ENCODE assay signal across 8 cellular contexts in the genomic region with DNA sequence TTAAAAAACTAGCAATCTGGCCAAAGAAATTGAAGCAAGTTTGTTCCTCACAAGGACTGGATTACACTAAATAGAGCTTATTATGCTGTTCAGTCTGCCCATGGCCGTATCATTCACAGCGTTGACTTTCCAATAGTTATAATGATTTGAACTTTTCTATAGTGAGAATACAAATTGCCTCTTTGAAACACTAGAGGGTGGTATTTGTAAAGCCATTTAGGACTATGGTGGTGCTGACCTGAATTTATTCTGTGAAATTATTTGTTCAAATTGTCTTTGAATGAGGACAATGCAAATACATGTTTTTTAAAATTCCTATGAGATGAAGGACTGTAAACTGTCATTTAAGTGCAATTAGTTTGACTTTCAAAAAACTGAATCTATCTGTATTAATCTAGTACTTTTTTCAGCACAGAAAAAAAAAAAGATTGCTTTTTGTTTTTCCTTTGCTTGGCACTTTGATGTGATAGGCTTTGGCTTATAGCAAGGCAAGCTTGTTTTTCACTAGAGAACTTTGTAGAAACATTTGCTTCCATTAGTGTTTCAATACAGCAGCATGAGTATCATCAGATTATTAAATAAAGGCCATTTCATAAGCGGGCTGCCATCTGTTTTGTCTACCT.
DNase-seq lines count a peak whose midpoint lies in the region; ATAC-seq, FAIRE-seq and TF ChIP-seq lines count a peak whose summit lies in the region.

No MANE protein-coding gene starts in this region.

- no peaks in the 10 kb centered on the region for H3K27me3 ChIP-seq in small intestine (ENCODE audit: control insufficient read depth in 2 of 2, insufficient read depth in 2 of 2, low read length in 2 of 2)

- H3K36me3 Mint-ChIP-seq in endothelial cell (ENCODE audit: low read depth, unreplicated experiment) = no peaks in the 10 kb centered on the region

- TF ChIP-seq CTCF in GM13976 (IDR thresholded peaks at IDR 0.05; ENCODE audit: borderline replicate concordance, control extremely low read depth, extremely low read depth, insufficient read depth, missing control alignments) (peak; percentile 33), endothelial cell (IDR thresholded peaks at IDR 0.05; ENCODE audit: unreplicated experiment) (peak; percentile 73)

- no peak overlapping the region for H3K4me3 ChIP-seq in small intestine (ENCODE audit: low read depth in 1 of 2, low read length in 2 of 2)

- H3K27ac Mint-ChIP-seq in endothelial cell (ENCODE audit: unreplicated experiment) = no peak overlapping the region

- H3K4me1 ChIP-seq in small intestine (ENCODE audit: control insufficient read depth in 2 of 2, insufficient read depth in 1 of 2, low read depth in 1 of 2, low read length in 1 of 2) = no peaks in the 10 kb centered on the region

- 32 to 42% (median 38%) methylated on average over 3 of the region's 3 CpGs for WGBS in small intestine, 3 donors

- H3K27me3 Mint-ChIP-seq in endothelial cell (ENCODE audit: unreplicated experiment) = no peaks in the 10 kb centered on the region

- no peak overlapping the region for H3K4me3 Mint-ChIP-seq in endothelial cell (ENCODE audit: unreplicated experiment)

- H3K4me1 Mint-ChIP-seq in endothelial cell (ENCODE audit: unreplicated experiment) = no peaks in the 10 kb centered on the region

- FAIRE-seq in small intestine (lab: Jason Lieb, UNC) = no peak

- DNase-seq in GM13976 (ENCODE audit: low spot score) (no peak), NCI-H748 treated with DMSO at 0.1 percent for 48 hours (lab: John Stamatoyannopoulos, UW) (peak; percentile 43), endothelial cell (ENCODE audit: low spot score) (no peak), small intestine (peak; percentile 23), Right ventricle myocardium inferior (ENCODE audit: missing footprints) (no peak)
- no peak for DNase-seq in NK-92 treated with Interleukin-12 subunit alpha and Interleukin-12 subunit beta, amount 100 ng/mL, for 24 hours (lab: John Stamatoyannopoulos, UW)
- no peak for DNase-seq in effector CD4-positive, alpha-beta T cell

- H3K9me3 Mint-ChIP-seq in endothelial cell (ENCODE audit: unreplicated experiment) = no peaks in the 10 kb centered on the region

- in situ Hi-C loops in GM13976 (cut with MboI; ENCODE audit: low sequenced_read_pairs, unreplicated experiment) = loop anchor here (25.0 kb wide), 1 partner anchor 632 kb away; no protein-coding TSS in a partner anchor

- no peaks in the 10 kb centered on the region for H3K9me3 ChIP-seq in small intestine (ENCODE audit: control insufficient read depth, low read depth)

- intact Hi-C loops in Right ventricle myocardium inferior (cut with DNase I) = loop anchor here (5.0 kb wide), 1 partner anchor 632 kb away; no protein-coding TSS in a partner anchor

- no peak overlapping the region for H3K27ac ChIP-seq in small intestine (ENCODE audit: low read depth in 1 of 2, low read length in 1 of 2)

- no peaks in the 10 kb centered on the region for H3K36me3 ChIP-seq in small intestine (ENCODE audit: control insufficient read depth in 2 of 2, insufficient read depth in 2 of 2, low read length in 2 of 2)

- ATAC-seq in HG03039 (IDR thresholded peaks at IDR 0.05; ENCODE audit: unreplicated experiment) = peak; percentile 47
- no peak for ATAC-seq in Right ventricle myocardium inferior

Comparison
In these comparisons a context has a peak if more than half of its experiments do, and no peak if none do; other contexts are left out.
1. DNase-seq: peak in NCI-H748 treated with DMSO at 0.1 percent for 48 hours (single experiment) and small intestine (single experiment); none in GM13976 (single experiment), endothelial cell (single experiment), NK-92 treated with Interleukin-12 subunit alpha and Interleukin-12 subunit beta, amount 100 ng/mL, for 24 hours (single experiment), Right ventricle myocardium inferior (single experiment) and effector CD4-positive, alpha-beta T cell (single experiment).